ENCODE assay signal across 1 cellular context in genomic region chr6:35297541-35298481, GRCh38.
TF ChIP-seq lines count a peak whose summit lies in the region.

A gene with protein sequence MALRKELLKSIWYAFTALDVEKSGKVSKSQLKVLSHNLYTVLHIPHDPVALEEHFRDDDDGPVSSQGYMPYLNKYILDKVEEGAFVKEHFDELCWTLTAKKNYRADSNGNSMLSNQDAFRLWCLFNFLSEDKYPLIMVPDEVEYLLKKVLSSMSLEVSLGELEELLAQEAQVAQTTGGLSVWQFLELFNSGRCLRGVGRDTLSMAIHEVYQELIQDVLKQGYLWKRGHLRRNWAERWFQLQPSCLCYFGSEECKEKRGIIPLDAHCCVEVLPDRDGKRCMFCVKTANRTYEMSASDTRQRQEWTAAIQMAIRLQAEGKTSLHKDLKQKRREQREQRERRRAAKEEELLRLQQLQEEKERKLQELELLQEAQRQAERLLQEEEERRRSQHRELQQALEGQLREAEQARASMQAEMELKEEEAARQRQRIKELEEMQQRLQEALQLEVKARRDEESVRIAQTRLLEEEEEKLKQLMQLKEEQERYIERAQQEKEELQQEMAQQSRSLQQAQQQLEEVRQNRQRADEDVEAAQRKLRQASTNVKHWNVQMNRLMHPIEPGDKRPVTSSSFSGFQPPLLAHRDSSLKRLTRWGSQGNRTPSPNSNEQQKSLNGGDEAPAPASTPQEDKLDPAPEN (plus strand): TSS chr6:35297818. CDS start chr6:35297857, 39 bp downstream.

TF ChIP-seq in HepG2, 621 proteins besides CTCF, POLR2A, EP300 and RAD21 (continued from another document and continues in another):
- no peak for TF ChIP-seq ZNF709 (CRISPR knock-in tag; IDR thresholded peaks at IDR 0.05)
- TF ChIP-seq, protein P1, sequence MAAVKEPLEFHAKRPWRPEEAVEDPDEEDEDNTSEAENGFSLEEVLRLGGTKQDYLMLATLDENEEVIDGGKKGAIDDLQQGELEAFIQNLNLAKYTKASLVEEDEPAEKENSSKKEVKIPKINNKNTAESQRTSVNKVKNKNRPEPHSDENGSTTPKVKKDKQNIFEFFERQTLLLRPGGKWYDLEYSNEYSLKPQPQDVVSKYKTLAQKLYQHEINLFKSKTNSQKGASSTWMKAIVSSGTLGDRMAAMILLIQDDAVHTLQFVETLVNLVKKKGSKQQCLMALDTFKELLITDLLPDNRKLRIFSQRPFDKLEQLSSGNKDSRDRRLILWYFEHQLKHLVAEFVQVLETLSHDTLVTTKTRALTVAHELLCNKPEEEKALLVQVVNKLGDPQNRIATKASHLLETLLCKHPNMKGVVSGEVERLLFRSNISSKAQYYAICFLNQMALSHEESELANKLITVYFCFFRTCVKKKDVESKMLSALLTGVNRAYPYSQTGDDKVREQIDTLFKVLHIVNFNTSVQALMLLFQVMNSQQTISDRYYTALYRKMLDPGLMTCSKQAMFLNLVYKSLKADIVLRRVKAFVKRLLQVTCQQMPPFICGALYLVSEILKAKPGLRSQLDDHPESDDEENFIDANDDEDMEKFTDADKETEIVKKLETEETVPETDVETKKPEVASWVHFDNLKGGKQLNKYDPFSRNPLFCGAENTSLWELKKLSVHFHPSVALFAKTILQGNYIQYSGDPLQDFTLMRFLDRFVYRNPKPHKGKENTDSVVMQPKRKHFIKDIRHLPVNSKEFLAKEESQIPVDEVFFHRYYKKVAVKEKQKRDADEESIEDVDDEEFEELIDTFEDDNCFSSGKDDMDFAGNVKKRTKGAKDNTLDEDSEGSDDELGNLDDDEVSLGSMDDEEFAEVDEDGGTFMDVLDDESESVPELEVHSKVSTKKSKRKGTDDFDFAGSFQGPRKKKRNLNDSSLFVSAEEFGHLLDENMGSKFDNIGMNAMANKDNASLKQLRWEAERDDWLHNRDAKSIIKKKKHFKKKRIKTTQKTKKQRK (IDR thresholded peaks at IDR 0.05; ENCODE audit: low read length), result no peak
- TF ChIP-seq ZNF350 (CRISPR knock-in tag; IDR thresholded peaks at IDR 0.05; ENCODE audit: borderline replicate concordance, low read depth), result peak; percentile 93
- TF ChIP-seq CEBPB (IDR thresholded peaks at IDR 0.05; ENCODE audit: borderline replicate concordance, low read depth, low read length), result no peak
- no peak for TF ChIP-seq POLR2AphosphoS2 (IDR thresholded peaks at IDR 0.05; ENCODE audit: low read depth, low read length)
- peak; percentile 90; the same call in 1 of the 2 replicates for TF ChIP-seq ZNF772 (CRISPR knock-in tag; IDR thresholded peaks at IDR 0.05)
- TF ChIP-seq USF2 (IDR thresholded peaks at IDR 0.05; ENCODE audit: low read depth, low read length), result peak; percentile 19; the same call in 1 of the 2 replicates
- no peak for TF ChIP-seq USF2 (CRISPR knock-in tag; IDR thresholded peaks at IDR 0.05; ENCODE audit: borderline replicate concordance)
- peak; percentile 92; the same call in 1 of the 2 replicates for TF ChIP-seq SALL2 (CRISPR knock-in tag; IDR thresholded peaks at IDR 0.05)
- peak; percentile 42; the same call in 1 of the 2 replicates for TF ChIP-seq XBP1 (CRISPR knock-in tag; IDR thresholded peaks at IDR 0.05)
- peak; percentile 64; the same call in 1 of the 2 replicates for TF ChIP-seq BCL6 (CRISPR knock-in tag; IDR thresholded peaks at IDR 0.05)
- no peak; the same call in 1 of the 2 replicates for TF ChIP-seq NFE2L1 (CRISPR knock-in tag; IDR thresholded peaks at IDR 0.05; ENCODE audit: borderline replicate concordance)
- TF ChIP-seq ZSCAN9 (CRISPR knock-in tag; IDR thresholded peaks at IDR 0.05; ENCODE audit: borderline replicate concordance), result no peak; the same call in 1 of the 2 replicates
- no peak for TF ChIP-seq FOSL1 (CRISPR knock-in tag; IDR thresholded peaks at IDR 0.05; ENCODE audit: borderline replicate concordance)
- no peak for TF ChIP-seq SOX6 (IDR thresholded peaks at IDR 0.05)
- peak; percentile 76 for TF ChIP-seq SOX6 (CRISPR knock-in tag; IDR thresholded peaks at IDR 0.05)
- TF ChIP-seq TCF7 (IDR thresholded peaks at IDR 0.05; ENCODE audit: low read depth), result no peak
- TF ChIP-seq TCF7L2 (IDR thresholded peaks at IDR 0.05; ENCODE audit: low read depth, low read length), result no peak
- TF ChIP-seq KAT2B (IDR thresholded peaks at IDR 0.05; ENCODE audit: borderline replicate concordance, low read depth, low read length), result no peak
- TF ChIP-seq ZNF225 (CRISPR knock-in tag; IDR thresholded peaks at IDR 0.05), result no peak
- TF ChIP-seq ZNF775 (CRISPR knock-in tag; IDR thresholded peaks at IDR 0.05; ENCODE audit: borderline replicate concordance), result no peak
- TF ChIP-seq SIX1 (CRISPR knock-in tag; IDR thresholded peaks at IDR 0.05; ENCODE audit: borderline replicate concordance), result peak; percentile 99
- no peak for TF ChIP-seq PCBP1 (IDR thresholded peaks at IDR 0.05; ENCODE audit: borderline replicate concordance, low read depth, low read length)
- 0 out of 2 replicates have a peak, but pooled peaks have one; percentile 51 for TF ChIP-seq FIP1L1 (IDR thresholded peaks at IDR 0.05; ENCODE audit: borderline replicate concordance, insufficient read depth, low read depth, low read length)
- peak; percentile 83; the same call in 1 of the 2 replicates for TF ChIP-seq MEIS2 (CRISPR knock-in tag; IDR thresholded peaks at IDR 0.05)
- TF ChIP-seq ZNF605 (CRISPR knock-in tag; IDR thresholded peaks at IDR 0.05), result peak; percentile 89
- TF ChIP-seq CBX5 (CRISPR knock-in tag; IDR thresholded peaks at IDR 0.05; ENCODE audit: borderline replicate concordance), result peak; percentile 80; the same call in 1 of the 2 replicates
- TF ChIP-seq, protein P2, sequence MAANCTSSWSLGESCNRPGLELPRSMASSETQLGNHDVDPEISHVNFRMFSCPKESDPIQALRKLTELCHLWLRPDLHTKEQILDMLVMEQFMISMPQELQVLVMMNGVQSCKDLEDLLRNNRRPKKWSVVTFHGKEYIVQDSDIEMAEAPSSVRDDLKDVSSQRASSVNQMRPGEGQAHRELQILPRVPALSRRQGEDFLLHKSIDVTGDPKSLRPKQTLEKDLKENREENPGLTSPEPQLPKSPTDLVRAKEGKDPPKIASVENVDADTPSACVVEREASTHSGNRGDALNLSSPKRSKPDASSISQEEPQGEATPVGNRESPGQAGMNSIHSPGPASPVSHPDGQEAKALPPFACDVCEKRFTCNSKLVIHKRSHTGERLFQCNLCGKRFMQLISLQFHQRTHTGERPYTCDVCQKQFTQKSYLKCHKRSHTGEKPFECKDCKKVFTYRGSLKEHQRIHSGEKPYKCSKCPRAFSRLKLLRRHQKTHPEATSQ (CRISPR knock-in tag; IDR thresholded peaks at IDR 0.05; ENCODE audit: borderline replicate concordance), result peak; percentile 70; the same call in 1 of the 2 replicates
- peak; percentile 91; the same call in 1 of the 2 replicates for TF ChIP-seq MIER3 (CRISPR knock-in tag; IDR thresholded peaks at IDR 0.05; ENCODE audit: borderline replicate concordance)
- TF ChIP-seq, protein P3, sequence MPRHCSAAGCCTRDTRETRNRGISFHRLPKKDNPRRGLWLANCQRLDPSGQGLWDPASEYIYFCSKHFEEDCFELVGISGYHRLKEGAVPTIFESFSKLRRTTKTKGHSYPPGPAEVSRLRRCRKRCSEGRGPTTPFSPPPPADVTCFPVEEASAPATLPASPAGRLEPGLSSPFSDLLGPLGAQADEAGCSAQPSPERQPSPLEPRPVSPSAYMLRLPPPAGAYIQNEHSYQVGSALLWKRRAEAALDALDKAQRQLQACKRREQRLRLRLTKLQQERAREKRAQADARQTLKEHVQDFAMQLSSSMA (CRISPR knock-in tag; IDR thresholded peaks at IDR 0.05), result no peak; the same call in 1 of the 2 replicates
- no peak for TF ChIP-seq RFX5 (IDR thresholded peaks at IDR 0.05; ENCODE audit: low read depth, low read length)
- TF ChIP-seq, protein P4, sequence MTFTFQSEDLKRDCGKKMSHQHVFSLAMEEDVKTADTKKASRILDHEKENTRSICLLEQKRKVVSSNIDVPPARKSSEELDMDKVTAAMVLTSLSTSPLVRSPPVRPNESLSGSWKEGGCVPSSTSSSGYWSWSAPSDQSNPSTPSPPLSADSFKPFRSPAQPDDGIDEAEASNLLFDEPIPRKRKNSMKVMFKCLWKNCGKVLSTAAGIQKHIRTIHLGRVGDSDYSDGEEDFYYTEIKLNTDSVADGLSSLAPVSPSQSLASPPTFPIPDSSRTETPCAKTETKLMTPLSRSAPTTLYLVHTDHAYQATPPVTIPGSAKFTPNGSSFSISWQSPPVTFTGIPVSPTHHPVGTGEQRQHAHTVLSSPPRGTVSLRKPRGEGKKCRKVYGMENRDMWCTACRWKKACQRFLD (CRISPR knock-in tag; IDR thresholded peaks at IDR 0.05; ENCODE audit: borderline replicate concordance), result 0 out of 2 replicates have a peak, but pooled peaks have one; percentile 78
- no peak for TF ChIP-seq ZBTB4 (CRISPR knock-in tag; IDR thresholded peaks at IDR 0.05; ENCODE audit: borderline replicate concordance)
- no peak for TF ChIP-seq DMTF1 (CRISPR knock-in tag; IDR thresholded peaks at IDR 0.05)
- no peak for TF ChIP-seq CENPBD1 (CRISPR knock-in tag; IDR thresholded peaks at IDR 0.05; ENCODE audit: borderline replicate concordance, low read depth)
- peak; percentile 86 for TF ChIP-seq ZBTB26 (CRISPR knock-in tag; IDR thresholded peaks at IDR 0.05; ENCODE audit: borderline replicate concordance)
- TF ChIP-seq, protein P5, sequence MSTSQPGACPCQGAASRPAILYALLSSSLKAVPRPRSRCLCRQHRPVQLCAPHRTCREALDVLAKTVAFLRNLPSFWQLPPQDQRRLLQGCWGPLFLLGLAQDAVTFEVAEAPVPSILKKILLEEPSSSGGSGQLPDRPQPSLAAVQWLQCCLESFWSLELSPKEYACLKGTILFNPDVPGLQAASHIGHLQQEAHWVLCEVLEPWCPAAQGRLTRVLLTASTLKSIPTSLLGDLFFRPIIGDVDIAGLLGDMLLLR (CRISPR knock-in tag; IDR thresholded peaks at IDR 0.05), result 0 out of 2 replicates have a peak, but pooled peaks have one; percentile 66
